16 cellular contexts compared by ENCODE assay signal in the genomic region with DNA sequence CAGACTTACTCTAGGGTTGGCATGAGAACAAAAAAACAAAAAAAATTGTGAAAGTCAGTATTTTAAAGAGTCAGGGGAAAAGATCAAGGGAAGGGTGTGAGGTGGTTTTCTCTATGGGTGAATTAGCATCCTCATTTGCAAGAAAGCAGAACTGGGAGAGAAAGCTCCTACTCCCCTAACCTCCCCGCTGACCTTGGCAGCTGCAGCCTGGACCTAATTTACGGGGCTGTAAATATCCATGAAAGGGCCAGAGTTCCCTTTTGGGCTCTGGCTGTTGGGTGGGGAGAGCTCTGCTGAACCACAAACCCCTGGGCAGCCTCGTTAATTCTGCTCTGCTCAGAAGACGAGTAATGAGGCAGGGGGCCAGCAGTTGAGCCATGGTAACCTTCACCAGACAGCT. TPM values are rescaled to one million over a fixed set of nuclear protein-coding genes. Genes with fewer than 3 reads are reported as not detected.
DNase-seq lines count a peak whose midpoint lies in the region; ATAC-seq and TF ChIP-seq lines count a peak whose summit lies in the region.
"Had no signal": no experiment of that assay in that cellular context is flagged by ENCODE, and none has a peak within 500 bp of the region (broad histone marks: within the 10 kb centered on the region; RNA-seq: fewer than 3 reads in every experiment).

No MANE protein-coding gene starts in this region.

- H3K9me3 Mint-ChIP-seq in H9 (no peaks in the 10 kb centered on the region), memory B cell (no peaks in the 10 kb centered on the region)
- H3K9me3 Mint-ChIP-seq: activated CD8-positive, alpha-beta T cell treated with anti-CD3 and anti-CD28 coated beads for 36 hours had no signal

- no peak overlapping the region for H4K91ac ChIP-seq in H9 (ENCODE audit: insufficient read length, low read depth, low read length)

- peaks cover 66 to 87% of the 10 kb centered on the region in 2 experiments for H3K4me1 Mint-ChIP-seq in H9
- H3K4me1 Mint-ChIP-seq in memory B cell = peaks cover 2% of the 10 kb centered on the region

- H2BK12ac ChIP-seq in H9 (ENCODE audit: insufficient read length, low read depth, low read length) = no peak overlapping the region

- H3T11ph ChIP-seq in H9 (ENCODE audit: low read length) = no peak overlapping the region

- H3K56ac ChIP-seq in H9 (ENCODE audit: insufficient read length, low read depth, low read length) = no peak overlapping the region

- H3K4me3 Mint-ChIP-seq in H9 (peak overlapping the region in 1 of 2 experiments; percentile 19; a peak in 2 of 5 replicates), memory B cell (no peak overlapping the region)
- H3K4me3 Mint-ChIP-seq: activated CD8-positive, alpha-beta T cell treated with anti-CD3 and anti-CD28 coated beads for 36 hours had no signal

- peak; percentile 71 for DNase-seq in CD1c-positive myeloid dendritic cell (ENCODE audit: extremely low spot score)
- DNase-seq in H9 = no peak
- DNase-seq in NT2/D1 (ENCODE audit: low read depth, low spot score) = no peak
- no peak for DNase-seq in memory B cell (ENCODE audit: low spot score in 2 of 2)
- no peak for DNase-seq in inferior parietal cortex (ENCODE audit: extremely low spot score)
- no peak for DNase-seq in Right ventricle myocardium inferior (ENCODE audit: missing footprints)
- no peak for DNase-seq in DMS 273 (lab: John Stamatoyannopoulos, UW; ENCODE audit: unreplicated experiment)
- no peak for DNase-seq in central memory CD4-positive, alpha-beta T cell
- DNase-seq: activated CD8-positive, alpha-beta T cell treated with anti-CD3 and anti-CD28 coated beads for 36 hours; dermis blood vessel endothelial cell; esophagus squamous epithelium; heart right ventricle; NCI-H2029 treated with DMSO at 0.1 percent for 48 hours; NCI-H774 had no signal

- no peak overlapping the region for H2BK15ac ChIP-seq in H9 (ENCODE audit: low read depth, low read length)

- H3K27me3 ChIP-seq in H9 (ENCODE audit: insufficient read depth, low read length) (no peaks in the 10 kb centered on the region), NT2/D1 (ENCODE audit: insufficient read depth, insufficient read length) (no peaks in the 10 kb centered on the region)

- no peak overlapping the region for H2BK120ac ChIP-seq in H9 (ENCODE audit: low read depth, low read length, poor library complexity, severe bottlenecking)

- no peak overlapping the region for H4K5ac ChIP-seq in H9 (ENCODE audit: insufficient read length, low read depth, low read length)

- H3K27me3 Mint-ChIP-seq in H9 (ENCODE audit: low read depth) (peaks cover 29% of the 10 kb centered on the region), memory B cell (peaks cover 13% of the 10 kb centered on the region)

- no peak overlapping the region for H3K9ac ChIP-seq in H9 (ENCODE audit: extremely low read depth, insufficient read length, low read length)
- peak overlapping the region; percentile 12 for H3K9ac ChIP-seq in NT2/D1 (ENCODE audit: insufficient read length, low read depth)

- H3K36me3 ChIP-seq in NT2/D1 (ENCODE audit: insufficient read depth, insufficient read length, low read length) = no peaks in the 10 kb centered on the region
- H3K36me3 ChIP-seq: esophagus squamous epithelium, heart right ventricle had no signal

- no peak overlapping the region for H3K23ac ChIP-seq in H9 (ENCODE audit: insufficient read length, low read depth, low read length)

- H3K9me3 ChIP-seq in H9 (ENCODE audit: control insufficient read depth, low read depth, low read length) (no peaks in the 10 kb centered on the region), NT2/D1 (ENCODE audit: insufficient read depth, low read length) (no peaks in the 10 kb centered on the region)
- H3K9me3 ChIP-seq: esophagus squamous epithelium, heart right ventricle had no signal

- ATAC-seq in memory B cell (ENCODE audit: low read depth) (peak; percentile 66), Right ventricle myocardium inferior (no peak)
- ATAC-seq: activated CD8-positive, alpha-beta T cell treated with anti-CD3 and anti-CD28 coated beads for 36 hours had no signal

- H3K36me3 Mint-ChIP-seq in H9 (ENCODE audit: insufficient read depth in 1 of 3, low read depth in 3 of 3) = peaks cover 0 to 4% (median 2%) of the 10 kb centered on the region in 3 experiments; a peak in 2 of 7 replicates
- no peaks in the 10 kb centered on the region for H3K36me3 Mint-ChIP-seq in memory B cell

- peaks cover 16% of the 10 kb centered on the region for H3K4me1 ChIP-seq in H9 (ENCODE audit: insufficient read depth, low read length)
- peaks cover 18% of the 10 kb centered on the region for H3K4me1 ChIP-seq in NT2/D1 (ENCODE audit: insufficient read depth, insufficient read length)

- H4K8ac ChIP-seq in H9 (replicated peaks; ENCODE audit: insufficient read length, low read depth, low read length) = no peak overlapping the region

- no peak for TF ChIP-seq CTCF in H9 (conservative IDR thresholded peaks at IDR 0.05)

- no peaks in the 10 kb centered on the region for H3K79me1 ChIP-seq in H9 (ENCODE audit: insufficient read depth, low read depth, low read length, poor library complexity, severe bottlenecking)

- no peaks in the 10 kb centered on the region for H3K23me2 ChIP-seq in H9 (ENCODE audit: insufficient read length, low read depth, low read length, poor library complexity, severe bottlenecking)

- no peak overlapping the region for H2BK20ac ChIP-seq in H9 (ENCODE audit: low read depth, low read length, poor library complexity, severe bottlenecking)

- no peak overlapping the region for H3K27ac ChIP-seq in H9 (ENCODE audit: insufficient read length, low read depth, low read length)
- H3K27ac ChIP-seq: esophagus squamous epithelium, heart right ventricle, SK-N-MC had no signal

- no peaks in the 10 kb centered on the region for H3K79me2 ChIP-seq in H9 (ENCODE audit: insufficient read depth, low read length)

- no peak overlapping the region for H3K14ac ChIP-seq in H9 (ENCODE audit: insufficient read depth, low read length)

- no peak overlapping the region for H3K4ac ChIP-seq in H9 (ENCODE audit: low read depth, low read length)

- H2AK5ac ChIP-seq in H9 (ENCODE audit: insufficient read length, low read length) = no peak overlapping the region

- H2AFZ ChIP-seq in H9 (ENCODE audit: low read length) = no peak overlapping the region

- no peak overlapping the region for H3K18ac ChIP-seq in H9 (ENCODE audit: insufficient read length, low read depth, low read length)

- intact Hi-C loops in Right ventricle myocardium inferior (cut with DNase I) = no loop called here

- no peak overlapping the region for H3K4me3 ChIP-seq in NT2/D1 (ENCODE audit: insufficient read length, low read depth)
- H3K4me3 ChIP-seq: esophagus squamous epithelium, heart right ventricle, SK-N-MC had no signal

- H2BK5ac ChIP-seq in H9 (ENCODE audit: insufficient read length, low read length) = no peak overlapping the region

- peaks cover 2% of the 10 kb centered on the region for H4K20me1 ChIP-seq in H9 (ENCODE audit: control insufficient read depth, insufficient read depth, insufficient read length)

- WGBS in H9 (ENCODE audit: extremely low coverage, insufficient read length, low lambda C conversion rate) = no CpG with 5 or more reads among the region's 4 CpGs

- H3K4me2 ChIP-seq in H9 (ENCODE audit: insufficient read depth, insufficient read length, low read length) = no peak overlapping the region

- H3K27ac Mint-ChIP-seq in H9 = peak overlapping the region; percentile 47 to 79 (median 76); a peak in 3 of 7 replicates
- no peak overlapping the region for H3K27ac Mint-ChIP-seq in memory B cell
- H3K27ac Mint-ChIP-seq: activated CD8-positive, alpha-beta T cell treated with anti-CD3 and anti-CD28 coated beads for 36 hours; progenitor cell of endocrine pancreas had no signal

RNA-seq across cellular contexts. Expression of gene RHBDL3, which starts 10.6 kb away (rescaled TPM):
- total RNA-seq in H9 (2021) (8.7 and 12.5 TPM in 2 replicates), Right ventricle myocardium inferior (3.4 TPM)
- total RNA-seq: dermis blood vessel endothelial cell had no signal
